In the genomic region with DNA sequence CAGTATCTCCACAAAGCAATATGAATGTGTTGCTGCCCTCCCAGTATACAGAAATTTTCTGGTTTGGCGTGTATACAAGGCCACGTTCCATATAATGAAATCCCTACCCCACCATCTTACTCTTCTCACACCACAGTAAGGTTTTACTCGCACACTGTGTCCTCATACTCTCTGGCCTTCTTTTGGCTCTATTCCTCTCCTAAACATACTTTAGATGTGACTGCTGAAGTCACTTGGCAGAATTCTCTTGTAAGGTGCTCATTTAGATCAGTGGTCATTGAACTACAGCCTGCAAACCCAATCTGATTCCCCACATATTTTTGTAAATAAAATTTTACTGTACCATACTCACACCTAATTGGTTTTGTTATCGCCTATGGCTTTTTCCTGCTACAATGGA, we compare ENCODE assay signal across 21 cellular contexts.
"Had no signal": no experiment of that assay in that cellular context is flagged by ENCODE, and none has a peak within 500 bp of the region (broad histone marks: within the 10 kb centered on the region; RNA-seq: fewer than 3 reads in every experiment).

No MANE protein-coding gene starts in this region.

- H3K36me3 Mint-ChIP-seq: stimulated activated naive B cell treated with anti-CD40 and anti-IgM and Interleukin-4, amounts not matched to agents 10 μg/mL and 1 μg/mL and 100 μg/mL, for 72 hours had no signal

- H3K36me3 ChIP-seq: left ventricle myocardium inferior, lower lobe of right lung, right lobe of liver, tibial nerve had no signal

- H3K9me3 Mint-ChIP-seq: endodermal cell; nephron; stimulated activated naive CD8-positive, alpha-beta T cell treated with anti-CD3 and anti-CD28 coated beads, Interleukin-15, amount 100 ng/mL, for 72 hours had no signal

- H3K4me1 Mint-ChIP-seq: endodermal cell; nephron; stimulated activated naive CD8-positive, alpha-beta T cell treated with anti-CD3 and anti-CD28 coated beads, Interleukin-15, amount 100 ng/mL, for 72 hours had no signal

- DNase-seq: dermis blood vessel endothelial cell; endodermal cell; erythroblast; foreskin keratinocyte; kidney; left cardiac atrium; left ventricle myocardium inferior; lower lobe of right lung; mesenchymal stem cell; midbrain; psoas muscle; retina; right lobe of liver; stimulated activated CD4-positive, alpha-beta T cell treated with anti-CD3 and anti-CD28 coated beads, Interleukin-2, amount 100 ng/mL, for 24 hours; stimulated activated CD4-positive, alpha-beta T cell treated with anti-CD3 and anti-CD28 coated beads, Interleukin-4, amount 100 ng/mL, for 4 hours; stimulated activated naive B cell treated with anti-CD40 and anti-IgM and Interleukin-4, amounts not matched to agents 10 μg/mL and 1 μg/mL and 100 μg/mL, for 72 hours; stimulated activated naive CD8-positive, alpha-beta T cell treated with anti-CD3 and anti-CD28 coated beads, Interleukin-15, amount 100 ng/mL, for 72 hours; testis had no signal

- H3K79me2 ChIP-seq: parathyroid adenoma had no signal

- ATAC-seq: foreskin keratinocyte; left cardiac atrium; lower lobe of right lung; psoas muscle; right lobe of liver; stimulated activated naive B cell treated with anti-CD40 and anti-IgM and Interleukin-4, amounts not matched to agents 10 μg/mL and 1 μg/mL and 100 μg/mL, for 72 hours; stimulated activated naive CD8-positive, alpha-beta T cell treated with anti-CD3 and anti-CD28 coated beads, Interleukin-15, amount 100 ng/mL, for 72 hours had no signal

- H3K27me3 Mint-ChIP-seq: stimulated activated naive B cell treated with anti-CD40 and anti-IgM and Interleukin-4, amounts not matched to agents 10 μg/mL and 1 μg/mL and 100 μg/mL, for 72 hours; stimulated activated naive CD8-positive, alpha-beta T cell treated with anti-CD3 and anti-CD28 coated beads, Interleukin-15, amount 100 ng/mL, for 72 hours had no signal

- H3K4me1 ChIP-seq: left ventricle myocardium inferior, lower lobe of right lung, parathyroid adenoma, psoas muscle, right lobe of liver, testis, tibial nerve had no signal

- H3K27me3 ChIP-seq: foreskin keratinocyte, right lobe of liver, testis, tibial nerve had no signal

- H2AFZ ChIP-seq: parathyroid adenoma had no signal

- H3K4me3 Mint-ChIP-seq: endodermal cell; nephron; stimulated activated naive B cell treated with anti-CD40 and anti-IgM and Interleukin-4, amounts not matched to agents 10 μg/mL and 1 μg/mL and 100 μg/mL, for 72 hours; stimulated activated naive CD8-positive, alpha-beta T cell treated with anti-CD3 and anti-CD28 coated beads, Interleukin-15, amount 100 ng/mL, for 72 hours had no signal

- H3K27ac ChIP-seq: foreskin keratinocyte, left ventricle myocardium inferior, lower lobe of right lung, parathyroid adenoma, psoas muscle, right lobe of liver, testis, tibial nerve had no signal

- H3K4me3 ChIP-seq: left ventricle myocardium inferior, lower lobe of right lung, psoas muscle, right lobe of liver, testis, tibial nerve had no signal

- H3K9ac ChIP-seq: parathyroid adenoma had no signal

- H3K9me3 ChIP-seq: left ventricle myocardium inferior, lower lobe of right lung, psoas muscle, right lobe of liver, testis, tibial nerve had no signal

- H3K27ac Mint-ChIP-seq: endodermal cell; nephron; stimulated activated naive B cell treated with anti-CD40 and anti-IgM and Interleukin-4, amounts not matched to agents 10 μg/mL and 1 μg/mL and 100 μg/mL, for 72 hours had no signal
